Comparison of ENCODE assay signal across 8 cellular contexts in the genomic region with DNA sequence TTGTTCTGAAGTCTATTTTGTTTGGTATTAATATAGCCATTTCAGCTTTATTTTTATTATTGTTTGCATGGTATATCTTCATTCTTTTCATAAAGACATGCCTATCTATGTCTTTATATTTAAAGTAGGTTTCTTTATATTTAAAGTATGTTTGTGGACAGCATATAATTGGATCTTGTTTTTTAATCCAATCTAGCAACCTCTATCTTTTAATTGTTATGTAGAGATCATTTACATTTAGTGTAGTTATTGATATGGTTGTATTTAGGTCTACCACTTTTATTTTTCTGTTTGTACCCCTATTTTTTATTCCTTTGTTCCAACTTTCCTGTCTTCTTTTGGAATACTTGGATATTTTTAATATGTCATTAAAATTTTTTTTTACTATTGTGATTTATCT. TPM values are rescaled to one million over a fixed set of nuclear protein-coding genes. Genes with fewer than 3 reads are reported as not detected.
"Had no signal": no experiment of that assay in that cellular context is flagged by ENCODE, and none has a peak within 500 bp of the region (broad histone marks: within the 10 kb centered on the region; RNA-seq: fewer than 3 reads in every experiment).

No MANE protein-coding gene starts in this region.

- DNase-seq: IMR-90, KBM-7, KG1 had no signal

- FAIRE-seq: HepG2, HTR-8/SVneo had no signal

- H3K27ac ChIP-seq: HL-60 had no signal

- ATAC-seq: HepG2 had no signal

RNA-seq across cellular contexts. Expression of a gene that starts 13.8 kb away (rescaled TPM):
- total RNA-seq: HepG2, HT-29, IMR-90 had no signal
- polyA plus RNA-seq: HepG2, IgD-negative memory B cell, IMR-90 had no signal
